In the genomic region with DNA sequence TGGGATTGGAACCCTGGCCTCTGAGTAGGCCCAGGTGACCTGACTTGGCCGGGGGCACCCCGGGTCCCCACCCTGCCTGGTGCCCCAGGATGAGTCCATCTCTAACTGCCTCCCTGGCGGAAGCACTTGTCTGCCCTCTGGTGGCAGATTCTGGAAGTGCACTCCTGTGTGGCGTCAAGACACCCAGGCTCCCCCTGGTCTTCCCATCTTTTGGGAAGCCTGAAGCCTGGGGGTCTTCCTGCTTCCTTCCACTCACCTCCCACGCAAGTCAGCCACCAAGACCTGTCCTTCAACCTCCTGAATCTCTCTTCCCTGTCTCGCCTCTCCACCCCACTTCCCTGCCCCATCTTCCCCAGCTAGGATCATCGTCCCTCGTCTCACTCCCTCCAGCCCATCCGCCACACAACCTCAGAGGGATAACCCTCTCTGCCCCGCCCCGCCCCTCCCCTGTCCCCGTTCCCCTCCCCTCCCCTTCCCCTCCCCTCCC, we compare ENCODE assay signal across 8 cellular contexts. TPM values are rescaled to one million over a fixed set of nuclear protein-coding genes. Genes with fewer than 3 reads are reported as not detected.
DNase-seq lines count a peak whose midpoint lies in the region; ATAC-seq and TF ChIP-seq lines count a peak whose summit lies in the region.

No MANE protein-coding gene starts in this region.

- H3K4me1 ChIP-seq in Karpas-422 (ENCODE audit: low read length) (peaks cover 22% of the 10 kb centered on the region), prostate gland (replicated peaks) (no peaks in the 10 kb centered on the region), uterus (no peaks in the 10 kb centered on the region)

- H3K9ac ChIP-seq in Karpas-422 (ENCODE audit: low read length): 0 out of 2 replicates have a peak overlapping the region, but pooled peaks have one; percentile 17

- no peaks in the 10 kb centered on the region for H3K9me3 Mint-ChIP-seq in activated naive CD4-positive, alpha-beta T cell treated with anti-CD3 and anti-CD28 coated beads, Interleukin-2, amount 50 U/mL, for 24 hours

- no peak overlapping the region for H3K4me3 ChIP-seq in Karpas-422 (ENCODE audit: low read length)
- H3K4me3 ChIP-seq in prostate gland: no peak overlapping the region
- no peak overlapping the region for H3K4me3 ChIP-seq in uterus

- H3K27me3 ChIP-seq in Karpas-422 (ENCODE audit: low read length): no peaks in the 10 kb centered on the region
- H3K27me3 ChIP-seq in prostate gland (replicated peaks; ENCODE audit: insufficient read depth): no peaks in the 10 kb centered on the region
- no peaks in the 10 kb centered on the region for H3K27me3 ChIP-seq in uterus

- no peak overlapping the region for H3K4me3 Mint-ChIP-seq in activated naive CD4-positive, alpha-beta T cell treated with anti-CD3 and anti-CD28 coated beads, Interleukin-2, amount 50 U/mL, for 24 hours

- no peaks in the 10 kb centered on the region for H4K20me1 ChIP-seq in Karpas-422 (ENCODE audit: insufficient read depth, low read depth, low read length)

- ATAC-seq in HG02623 (IDR thresholded peaks at IDR 0.05; ENCODE audit: unreplicated experiment): no peak

- H3K4me2 ChIP-seq in Karpas-422 (ENCODE audit: low read depth, low read length, poor library complexity, severe bottlenecking): peak overlapping the region; percentile 3

- H3K36me3 ChIP-seq in Karpas-422 (ENCODE audit: insufficient read depth, low read length) (no peaks in the 10 kb centered on the region; the same call in 1 of the 2 replicates), prostate gland (no peaks in the 10 kb centered on the region), uterus (no peaks in the 10 kb centered on the region)

- TF ChIP-seq POLR2A in prostate gland (IDR thresholded peaks at IDR 0.05) (no peak), uterus (IDR thresholded peaks at IDR 0.05) (no peak)

- H3K27ac Mint-ChIP-seq in activated naive CD4-positive, alpha-beta T cell treated with anti-CD3 and anti-CD28 coated beads, Interleukin-2, amount 50 U/mL, for 24 hours: peak overlapping the region; percentile 70

- 6% methylated on average over 12 of the region's 12 CpGs for WGBS in prostate gland

- TF ChIP-seq CTCF in prostate gland (IDR thresholded peaks at IDR 0.05) (peak; percentile 88 to 93 (median 92)), uterus (IDR thresholded peaks at IDR 0.05) (peak; percentile 82 to 99 (median 90))

- H3K36me3 Mint-ChIP-seq in activated naive CD4-positive, alpha-beta T cell treated with anti-CD3 and anti-CD28 coated beads, Interleukin-2, amount 50 U/mL, for 24 hours: no peaks in the 10 kb centered on the region

- H3K27ac ChIP-seq in Karpas-422 (ENCODE audit: low read length) (no peak overlapping the region), prostate gland (no peak overlapping the region), uterus (no peak overlapping the region)

- DNase-seq in Daoy (ENCODE audit: low read depth): peak; percentile 76
- peak; percentile 96 for DNase-seq in Karpas-422
- peak; percentile 76 for DNase-seq in SK-N-DZ (ENCODE audit: low spot score)
- peak; percentile 93 for DNase-seq in cardiac septum (ENCODE audit: low spot score)
- peak; percentile 64 for DNase-seq in prostate gland (ENCODE audit: low spot score)
- peak; percentile 73 to 74 for DNase-seq in uterus

- H3K4me1 Mint-ChIP-seq in activated naive CD4-positive, alpha-beta T cell treated with anti-CD3 and anti-CD28 coated beads, Interleukin-2, amount 50 U/mL, for 24 hours: peaks cover 23% of the 10 kb centered on the region

- intact Hi-C loops in cardiac septum (cut with DNase I) (no loop called here), prostate gland (cut with DNase I) (no loop called here), uterus (cut with DNase I; ENCODE audit: low total_unique reads) (no loop called here)

- H2AFZ ChIP-seq in Karpas-422 (ENCODE audit: low read length): no peak overlapping the region

- no peaks in the 10 kb centered on the region for H3K9me2 ChIP-seq in Karpas-422 (replicated peaks; ENCODE audit: insufficient read depth, low read length)

- no peaks in the 10 kb centered on the region for H3K79me2 ChIP-seq in Karpas-422 (ENCODE audit: low read length)

- H3K9me3 ChIP-seq in Karpas-422 (ENCODE audit: low read length) (no peaks in the 10 kb centered on the region), prostate gland (no peaks in the 10 kb centered on the region), uterus (no peaks in the 10 kb centered on the region)

- no peaks in the 10 kb centered on the region for H3K27me3 Mint-ChIP-seq in activated naive CD4-positive, alpha-beta T cell treated with anti-CD3 and anti-CD28 coated beads, Interleukin-2, amount 50 U/mL, for 24 hours

RNA-seq across cellular contexts. Expression of a gene that starts 7.4 kb away (rescaled TPM):
- 108 and 126 TPM in 2 replicates for total RNA-seq in Daoy (2014; rRNA removed; shearing (Covaris generic))
- total RNA-seq in Karpas-422 (2014; rRNA removed; shearing (Covaris generic); ENCODE audit: low replicate concordance): 270 and 367 TPM in 2 replicates
- polyA plus RNA-seq in SK-N-DZ (2014; cell fraction: cytosol; rRNA removed): 64.4 and 74.3 TPM in 2 replicates
- polyA plus RNA-seq in SK-N-DZ (2014; cell fraction: nucleus; rRNA removed): 37.0 and 58.7 TPM in 2 replicates
- total RNA-seq in cardiac septum: 92.0 TPM
- total RNA-seq in prostate gland: 100 to 1,000 TPM; 153 to 168 TPM
- total RNA-seq in uterus: 100 to 1,000 TPM in 3 of 4 donors, 10 to 100 TPM in 1; 83.0 to 223 (median 178) TPM

RNA-seq across cellular contexts. Expression of a gene that starts 23.5 kb away (rescaled TPM):
- total RNA-seq in Daoy (2014; rRNA removed; shearing (Covaris generic)): not detected in 2 replicates
- total RNA-seq in Karpas-422 (2014; rRNA removed; shearing (Covaris generic); ENCODE audit: low replicate concordance): 3.8 and 5.5 TPM in 2 replicates
- not detected in 2 replicates for polyA plus RNA-seq in SK-N-DZ (2014; cell fraction: cytosol; rRNA removed)
- polyA plus RNA-seq in SK-N-DZ (2014; cell fraction: nucleus; rRNA removed): 0.51 TPM in 1 of 2 replicates, not detected in the other
- total RNA-seq in cardiac septum (not detected), prostate gland (1 to 10 TPM in 1 of 2 donors, under 1 TPM in 1; 0.36 to 1.9 TPM), uterus (1 to 10 TPM in 1 of 4 donors, not detected in 3; 1.7 TPM)

RNA-seq across cellular contexts. Expression of a gene that starts 42.3 kb away (rescaled TPM):
- total RNA-seq in Daoy (2014; rRNA removed; shearing (Covaris generic)): 0.97 and 1.6 TPM in 2 replicates
- total RNA-seq in Karpas-422 (2014; rRNA removed; shearing (Covaris generic); ENCODE audit: low replicate concordance): 22.4 and 26.6 TPM in 2 replicates
- 59.1 and 60.5 TPM in 2 replicates for polyA plus RNA-seq in SK-N-DZ (2014; cell fraction: cytosol; rRNA removed)
- 28.8 and 38.0 TPM in 2 replicates for polyA plus RNA-seq in SK-N-DZ (2014; cell fraction: nucleus; rRNA removed)
- 242 TPM for total RNA-seq in cardiac septum
- total RNA-seq in prostate gland: 1 to 10 TPM in 1 of 2 donors, under 1 TPM in 1; 0.27 to 3.7 TPM
- total RNA-seq in uterus: under 1 TPM in 1 of 4 donors, not detected in 3; 0.55 TPM
